18 cellular contexts compared by ENCODE assay signal in the genomic region with DNA sequence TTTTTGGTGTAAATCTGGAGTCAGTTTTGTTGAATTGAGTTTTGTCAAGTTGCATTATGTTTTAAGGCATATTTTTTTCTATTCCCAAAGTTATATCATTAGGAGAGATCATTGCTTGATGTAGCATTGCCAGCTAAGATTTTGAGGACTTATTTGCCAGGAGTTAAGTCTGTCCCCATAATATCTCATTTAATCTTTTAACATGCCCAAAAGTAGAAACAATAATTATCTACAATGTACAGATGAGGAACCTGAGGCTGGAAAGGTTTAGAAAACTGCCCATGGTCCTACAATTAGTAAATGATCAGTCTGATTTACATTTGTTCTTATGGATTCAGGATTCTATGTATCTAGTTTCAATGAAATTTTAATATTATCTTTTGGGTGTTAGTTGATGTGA. TPM values are rescaled to one million over a fixed set of nuclear protein-coding genes. Genes with fewer than 3 reads are reported as not detected.
A peak's percentile ranks its signal among the peaks of the same experiment; 100 is the strongest.
DNase-seq lines count a peak whose midpoint lies in the region; ATAC-seq and TF ChIP-seq lines count a peak whose summit lies in the region.
"Had no signal": no experiment of that assay in that cellular context is flagged by ENCODE, and none has a peak within 500 bp of the region (broad histone marks: within the 10 kb centered on the region; RNA-seq: fewer than 3 reads in every experiment).

No MANE protein-coding gene starts in this region.

- peak overlapping the region in 6 of 8 donors; percentile 26 to 84 (median 51) for H3K4me3 Mint-ChIP-seq in CD4-positive, alpha-beta memory T cell
- peak overlapping the region; percentile 56 for H3K4me3 Mint-ChIP-seq in activated T-helper 17 cell treated with anti-CD3 and anti-CD28 coated beads, Interleukin-2, amount 50 U/mL, for 72 hours
- H3K4me3 Mint-ChIP-seq: activated CD8-positive, alpha-beta memory T cell treated with anti-CD3 and anti-CD28 coated beads, Interleukin-2, amount 10 ng/mL, durations not matched to agents 7 days and 5 days; dendritic cell treated with granulocyte-macrophage colony-stimulating factor and Interleukin-4, amounts not matched to agents 40 ng/mL and 50 ng/mL, for 4 days; HFFc6 had no signal

- H3K9me3 Mint-ChIP-seq in CD4-positive, alpha-beta memory T cell = no peaks in the 10 kb centered on the region
- H3K9me3 Mint-ChIP-seq in activated T-helper 17 cell treated with anti-CD3 and anti-CD28 coated beads, Interleukin-2, amount 50 U/mL, for 72 hours = no peaks in the 10 kb centered on the region
- H3K9me3 Mint-ChIP-seq: dendritic cell treated with granulocyte-macrophage colony-stimulating factor and Interleukin-4, amounts not matched to agents 40 ng/mL and 50 ng/mL, for 4 days; HFFc6 had no signal

- H3K4me2 ChIP-seq in GM23248 (ENCODE audit: unreplicated experiment) (peak overlapping the region; percentile 98), neural cell (ENCODE audit: low read length) (no peak overlapping the region)

- no peak for TF ChIP-seq RAD21 in neural cell (conservative IDR thresholded peaks at IDR 0.05)

- no peak overlapping the region for H3K9ac ChIP-seq in GM23248
- H3K9ac ChIP-seq in neural cell (ENCODE audit: low read length) = no peak overlapping the region
- H3K9ac ChIP-seq: parathyroid adenoma had no signal

- H3K4me3 ChIP-seq in CD4-positive, alpha-beta memory T cell (ENCODE audit: low read length in 2 of 2) = no peak overlapping the region
- H3K4me3 ChIP-seq in GM23248 (peak overlapping the region; percentile 87; the same call in 1 of the 2 replicates), neural cell (ENCODE audit: low read length) (peak overlapping the region; percentile 44), uterus (no peak overlapping the region)
- H3K4me3 ChIP-seq: tibial artery had no signal

- peaks cover 10 to 16% of the 10 kb centered on the region in 2 donors for H3K36me3 Mint-ChIP-seq in CD4-positive, alpha-beta memory T cell
- peaks cover 21% of the 10 kb centered on the region for H3K36me3 Mint-ChIP-seq in activated T-helper 17 cell treated with anti-CD3 and anti-CD28 coated beads, Interleukin-2, amount 50 U/mL, for 72 hours (ENCODE audit: low read depth)

- no peaks in the 10 kb centered on the region for H3K27me3 ChIP-seq in CD4-positive, alpha-beta memory T cell (ENCODE audit: insufficient read depth, low read length)
- no peaks in the 10 kb centered on the region for H3K27me3 ChIP-seq in GM23248 (replicated peaks; ENCODE audit: insufficient read depth)
- no peaks in the 10 kb centered on the region for H3K27me3 ChIP-seq in neural cell (ENCODE audit: insufficient read depth, low read depth, low read length)
- H3K27me3 ChIP-seq in uterus = no peaks in the 10 kb centered on the region
- H3K27me3 ChIP-seq: tibial artery had no signal

- H3K27ac Mint-ChIP-seq in CD4-positive, alpha-beta memory T cell = no peak overlapping the region
- no peak overlapping the region for H3K27ac Mint-ChIP-seq in activated T-helper 17 cell treated with anti-CD3 and anti-CD28 coated beads, Interleukin-2, amount 50 U/mL, for 72 hours
- H3K27ac Mint-ChIP-seq: activated CD8-positive, alpha-beta memory T cell treated with anti-CD3 and anti-CD28 coated beads, Interleukin-2, amount 10 ng/mL, durations not matched to agents 7 days and 5 days; HFFc6 had no signal

- H4K20me1 ChIP-seq in GM23248 (ENCODE audit: insufficient read depth) (peaks cover 13% of the 10 kb centered on the region), neural cell (ENCODE audit: insufficient read depth) (peaks cover 13% of the 10 kb centered on the region)

- no peak for TF ChIP-seq CTCF in neural cell (IDR thresholded peaks at IDR 0.05; ENCODE audit: poor library complexity, severe bottlenecking)
- TF ChIP-seq CTCF in uterus (IDR thresholded peaks at IDR 0.05) = no peak

- H3K4me1 ChIP-seq in CD4-positive, alpha-beta memory T cell (ENCODE audit: insufficient read depth, low read length) = peaks cover 67% of the 10 kb centered on the region
- H3K4me1 ChIP-seq in GM23248 (ENCODE audit: insufficient read depth) (peaks cover 31% of the 10 kb centered on the region), uterus (peaks cover 0 to 21% of the 10 kb centered on the region in 2 donors)

- in situ Hi-C loops in GM23248 (cut with MboI) = no loop called here

- no peaks in the 10 kb centered on the region for H3K36me3 ChIP-seq in CD4-positive, alpha-beta memory T cell (ENCODE audit: insufficient read depth, low read length)
- H3K36me3 ChIP-seq in GM23248 (ENCODE audit: low read depth) = no peaks in the 10 kb centered on the region
- H3K36me3 ChIP-seq in neural cell (ENCODE audit: insufficient read depth, low read length) = no peaks in the 10 kb centered on the region
- no peaks in the 10 kb centered on the region for H3K36me3 ChIP-seq in uterus
- H3K36me3 ChIP-seq: tibial artery had no signal

- intact Hi-C loops in CD4-positive, alpha-beta memory T cell (cut with micrococcal nuclease) = no loop called here
- intact Hi-C loops in uterus (cut with DNase I; ENCODE audit: low total_unique reads) = no loop called here

- H3F3A ChIP-seq in GM23248 (ENCODE audit: insufficient read depth) (peaks cover 12% of the 10 kb centered on the region; the same call in 1 of the 2 replicates), neural cell (ENCODE audit: insufficient read depth, low read length, poor library complexity, severe bottlenecking) (no peaks in the 10 kb centered on the region)

- CTCF ChIA-PET in CD4-positive, alpha-beta memory T cell (lab: Charles Lee; ENCODE audit: partially characterized antibody) = no interaction called here

- no peaks in the 10 kb centered on the region for H3K9me3 ChIP-seq in CD4-positive, alpha-beta memory T cell (ENCODE audit: control insufficient read depth in 1 of 2, low read length in 2 of 2)
- H3K9me3 ChIP-seq in GM23248 (ENCODE audit: low read depth) = no peaks in the 10 kb centered on the region
- no peaks in the 10 kb centered on the region for H3K9me3 ChIP-seq in neural cell (ENCODE audit: low read length)
- no peaks in the 10 kb centered on the region for H3K9me3 ChIP-seq in uterus
- H3K9me3 ChIP-seq: tibial artery had no signal

- POLR2A ChIA-PET in CD4-positive, alpha-beta memory T cell (lab: Charles Lee; ENCODE audit: partially characterized antibody) = no interaction called here

- no peaks in the 10 kb centered on the region for H3K27me3 Mint-ChIP-seq in CD4-positive, alpha-beta memory T cell
- no peaks in the 10 kb centered on the region for H3K27me3 Mint-ChIP-seq in activated T-helper 17 cell treated with anti-CD3 and anti-CD28 coated beads, Interleukin-2, amount 50 U/mL, for 72 hours
- H3K27me3 Mint-ChIP-seq: activated CD8-positive, alpha-beta memory T cell treated with anti-CD3 and anti-CD28 coated beads, Interleukin-2, amount 10 ng/mL, durations not matched to agents 7 days and 5 days; dendritic cell treated with granulocyte-macrophage colony-stimulating factor and Interleukin-4, amounts not matched to agents 40 ng/mL and 50 ng/mL, for 4 days had no signal

- DNase-seq in CD4-positive, alpha-beta memory T cell = no peak
- DNase-seq in GM23248 (no peak), putamen (ENCODE audit: low spot score) (no peak), uterus (no peak)
- DNase-seq: activated CD8-positive, alpha-beta memory T cell treated with anti-CD3 and anti-CD28 coated beads, Interleukin-2, amount 10 ng/mL, durations not matched to agents 7 days and 5 days; activated naive CD4-positive, alpha-beta T cell treated with Interleukin-2 at 50 U/mL for 16 hours; HFFc6; left ventricle myocardium superior; MM.1S; NCI-H187; NCI-H446; SHP77; tibial artery had no signal

- no peak for ATAC-seq in activated T-helper 17 cell treated with anti-CD3 and anti-CD28 coated beads, Interleukin-2, amount 50 U/mL, for 72 hours (replicated peaks)
- no peak for ATAC-seq in HG02870 (IDR thresholded peaks at IDR 0.05; ENCODE audit: unreplicated experiment)
- ATAC-seq: activated CD8-positive, alpha-beta memory T cell treated with anti-CD3 and anti-CD28 coated beads, Interleukin-2, amount 10 ng/mL, durations not matched to agents 7 days and 5 days; left ventricle myocardium superior had no signal

- no peak for TF ChIP-seq EP300 in neural cell (conservative IDR thresholded peaks at IDR 0.05; ENCODE audit: poor library complexity, severe bottlenecking)

- no peak overlapping the region for H2AFZ ChIP-seq in GM23248
- no peak overlapping the region for H2AFZ ChIP-seq in neural cell (ENCODE audit: low read depth, low read length)
- H2AFZ ChIP-seq: parathyroid adenoma had no signal

- H3K27ac ChIP-seq in CD4-positive, alpha-beta memory T cell (ENCODE audit: low read depth, low read length) = no peak overlapping the region
- H3K27ac ChIP-seq in GM23248 (no peak overlapping the region), neural cell (ENCODE audit: low read length) (no peak overlapping the region), uterus (no peak overlapping the region)
- H3K27ac ChIP-seq: parathyroid adenoma, tibial artery had no signal

- peaks cover 46 to 60% (median 54%) of the 10 kb centered on the region in 4 donors for H3K4me1 Mint-ChIP-seq in CD4-positive, alpha-beta memory T cell
- peaks cover 41% of the 10 kb centered on the region for H3K4me1 Mint-ChIP-seq in activated T-helper 17 cell treated with anti-CD3 and anti-CD28 coated beads, Interleukin-2, amount 50 U/mL, for 72 hours

- peaks cover 96% of the 10 kb centered on the region for H3K79me2 ChIP-seq in GM23248 (ENCODE audit: insufficient read depth)
- H3K79me2 ChIP-seq in neural cell (replicated peaks; ENCODE audit: insufficient read depth, low read length) = peaks cover 91% of the 10 kb centered on the region

- no peak for TF ChIP-seq POLR2A in uterus (IDR thresholded peaks at IDR 0.05)

- H3K9me2 ChIP-seq in GM23248 (ENCODE audit: insufficient read depth) (no peaks in the 10 kb centered on the region), neural cell (ENCODE audit: insufficient read depth, low read length) (no peaks in the 10 kb centered on the region)

TF ChIP-seq in neural cell, 6 proteins besides CTCF, POLR2A, EP300 and RAD21 (continues in another document):
- no peak for TF ChIP-seq MXI1 (conservative IDR thresholded peaks at IDR 0.05; ENCODE audit: poor library complexity, severe bottlenecking)

RNA-seq across cellular contexts. Expression of a gene that starts 4.7 kb away (rescaled TPM):
- 100 to 1,000 TPM; 106 to 110 TPM for total RNA-seq in CD4-positive, alpha-beta memory T cell
- 10 to 100 TPM in 1 of 2 donors, 1 to 10 TPM in 1; 3.8 to 43.0 TPM for polyA plus RNA-seq in CD4-positive, alpha-beta memory T cell
- total RNA-seq in GM23248 (2014; rRNA removed; shearing (Covaris generic)) = 12.5 and 16.9 TPM in 2 replicates
- polyA plus RNA-seq in GM23248 (2016; fragmentation: Nextera tagmentation; extraction: Ambion mirVana) (15.1 and 15.7 TPM in 2 replicates), neural cell (23.4 and 27.5 TPM in 2 replicates)
- total RNA-seq in activated T-helper 17 cell treated with anti-CD3 and anti-CD28 coated beads, Interleukin-2, amount 50 U/mL, for 72 hours = 10 to 100 TPM; 48.3 to 50.9 TPM
- 103 and 129 TPM in 2 replicates for polyA minus RNA-seq in neural cell
- 100 to 1,000 TPM in 1 of 4 donors, 10 to 100 TPM in 3; 49.7 to 108 (median 72.4) TPM for total RNA-seq in uterus

Comparison
In these comparisons a context has a peak if more than half of its experiments do, and no peak if none do; other contexts are left out.
1. H3K4me3 ChIP-seq: peak in GM23248 (single experiment) and neural cell (single experiment); none in CD4-positive, alpha-beta memory T cell (0 of 2) and uterus (0 of 2).